In genomic region chr1:89900791-89901708, GRCh38 we compare ENCODE assay signal across 20 cellular contexts.
DNase-seq lines count a peak whose midpoint lies in the region; ATAC-seq, FAIRE-seq and TF ChIP-seq lines count a peak whose summit lies in the region.
"Had no signal": no experiment of that assay in that cellular context is flagged by ENCODE, and none has a peak within 500 bp of the region (broad histone marks: within the 10 kb centered on the region; RNA-seq: fewer than 3 reads in every experiment).

No MANE protein-coding gene starts in this region.

- peaks cover 56% of the 10 kb centered on the region for H3K4me1 Mint-ChIP-seq in activated T-cell treated with anti-CD3 and anti-CD28 coated beads, Interleukin-2, amount 50 U/mL, for 24 hours (ENCODE audit: low read depth)
- H3K4me1 Mint-ChIP-seq in endodermal cell, result peaks cover 34% of the 10 kb centered on the region

- no peaks in the 10 kb centered on the region for H3K36me3 ChIP-seq in Loucy (ENCODE audit: insufficient read depth, low read length)
- H3K36me3 ChIP-seq in endodermal cell (ENCODE audit: control insufficient read depth, insufficient read depth, low read length), result no peaks in the 10 kb centered on the region
- no peaks in the 10 kb centered on the region for H3K36me3 ChIP-seq in small intestine (ENCODE audit: control insufficient read depth in 2 of 2, insufficient read depth in 2 of 2, low read length in 2 of 2)
- H3K36me3 ChIP-seq: adrenal gland, sigmoid colon had no signal

- peak overlapping the region; percentile 32 for H3K27ac Mint-ChIP-seq in activated T-cell treated with anti-CD3 and anti-CD28 coated beads, Interleukin-2, amount 50 U/mL, for 24 hours
- H3K27ac Mint-ChIP-seq in endodermal cell, result peak overlapping the region; percentile 50
- H3K27ac Mint-ChIP-seq: activated CD4-positive, alpha-beta memory T cell treated with anti-CD3 and anti-CD28 coated beads, Interleukin-2, amount 10 ng/mL, durations not matched to agents 7 days and 5 days had no signal

- H3K79me2 ChIP-seq in Loucy (ENCODE audit: insufficient read depth, low read length), result peaks cover 97% of the 10 kb centered on the region

- intact Hi-C loops in sciatic nerve (cut with DNase I), result no loop called here

- no peaks in the 10 kb centered on the region for H3K27me3 ChIP-seq in Loucy (ENCODE audit: insufficient read depth, low read length, poor library complexity, severe bottlenecking)
- H3K27me3 ChIP-seq in endodermal cell (ENCODE audit: control insufficient read depth, insufficient read depth, low read length, poor library complexity, severe bottlenecking), result no peaks in the 10 kb centered on the region
- no peaks in the 10 kb centered on the region for H3K27me3 ChIP-seq in small intestine (ENCODE audit: control insufficient read depth in 2 of 2, insufficient read depth in 2 of 2, low read length in 2 of 2)
- H3K27me3 ChIP-seq: adrenal gland, sigmoid colon had no signal

- no peak overlapping the region for H2AFZ ChIP-seq in Loucy (ENCODE audit: low read length)

- H3K27me3 Mint-ChIP-seq in activated T-cell treated with anti-CD3 and anti-CD28 coated beads, Interleukin-2, amount 50 U/mL, for 24 hours, result no peaks in the 10 kb centered on the region
- H3K27me3 Mint-ChIP-seq in endodermal cell (ENCODE audit: insufficient read depth), result no peaks in the 10 kb centered on the region
- H3K27me3 Mint-ChIP-seq: activated CD4-positive, alpha-beta memory T cell treated with anti-CD3 and anti-CD28 coated beads, Interleukin-2, amount 10 ng/mL, durations not matched to agents 7 days and 5 days had no signal

- H3K27ac ChIP-seq in endodermal cell (ENCODE audit: low read depth, low read length) (no peak overlapping the region), small intestine (ENCODE audit: low read depth in 1 of 2, low read length in 1 of 2) (no peak overlapping the region)
- H3K27ac ChIP-seq: adrenal gland, sigmoid colon had no signal

- FAIRE-seq in small intestine (lab: Jason Lieb, UNC), result no peak
- FAIRE-seq: colon had no signal

- no peak for TF ChIP-seq CTCF in Loucy (conservative IDR thresholded peaks at IDR 0.05; ENCODE audit: low read length)
- no peak for TF ChIP-seq CTCF in endodermal cell (conservative IDR thresholded peaks at IDR 0.05)

- WGBS in endodermal cell (ENCODE audit: insufficient coverage in 1 of 2, insufficient read length in 1 of 2), 2 experiments, result 86 to 91% methylated on average over 5 to 6 of the region's 6 CpGs
- WGBS in small intestine, 3 donors, result 65 to 81% (median 74%) methylated on average over 6 of the region's 6 CpGs

- no peaks in the 10 kb centered on the region for H3K9me2 ChIP-seq in Loucy (replicated peaks; ENCODE audit: low read depth, low read length)

- peak overlapping the region; percentile 34 for H3K4me2 ChIP-seq in Loucy (ENCODE audit: low read depth, low read length, poor library complexity, severe bottlenecking)

- H4K20me1 ChIP-seq in Loucy (ENCODE audit: insufficient read depth, low read length, poor library complexity, severe bottlenecking), result peaks cover 9% of the 10 kb centered on the region

- H3K4me1 ChIP-seq in Loucy (ENCODE audit: insufficient read depth, low read length, poor library complexity, severe bottlenecking) (peaks cover 85% of the 10 kb centered on the region), endodermal cell (ENCODE audit: control insufficient read depth, insufficient read depth, low read length) (peaks cover 9% of the 10 kb centered on the region), small intestine (ENCODE audit: control insufficient read depth in 2 of 2, insufficient read depth in 1 of 2, low read depth in 1 of 2, low read length in 1 of 2) (peaks cover 4 to 6% of the 10 kb centered on the region in 2 donors)

- no peak overlapping the region for H3K9ac ChIP-seq in Loucy (ENCODE audit: low read depth, low read length, poor library complexity, severe bottlenecking)
- no peak overlapping the region for H3K9ac ChIP-seq in endodermal cell (ENCODE audit: extremely low read depth, low read length, poor library complexity, severe bottlenecking)

- no peaks in the 10 kb centered on the region for H3K9me3 ChIP-seq in Loucy (ENCODE audit: insufficient read depth, low read depth, low read length)
- no peaks in the 10 kb centered on the region for H3K9me3 ChIP-seq in endodermal cell (ENCODE audit: control insufficient read depth, low read length)
- no peaks in the 10 kb centered on the region for H3K9me3 ChIP-seq in small intestine (ENCODE audit: control insufficient read depth, low read depth)
- H3K9me3 ChIP-seq: adrenal gland, sigmoid colon had no signal

- ATAC-seq in sciatic nerve, result no peak
- ATAC-seq: left cardiac atrium had no signal

- H3K4me3 ChIP-seq in Loucy (ENCODE audit: low read length, poor library complexity, severe bottlenecking), result no peak overlapping the region
- H3K4me3 ChIP-seq in endodermal cell (ENCODE audit: low read length), result no peak overlapping the region
- no peak overlapping the region for H3K4me3 ChIP-seq in small intestine (ENCODE audit: low read depth in 1 of 2, low read length in 2 of 2)
- H3K4me3 ChIP-seq: adrenal gland, sigmoid colon had no signal

- peaks cover 52% of the 10 kb centered on the region for H3K36me3 Mint-ChIP-seq in activated T-cell treated with anti-CD3 and anti-CD28 coated beads, Interleukin-2, amount 50 U/mL, for 24 hours (ENCODE audit: low read depth)
- no peaks in the 10 kb centered on the region for H3K36me3 Mint-ChIP-seq in endodermal cell (ENCODE audit: low read depth)

- peaks cover 10% of the 10 kb centered on the region for H3F3A ChIP-seq in Loucy (ENCODE audit: low read depth)

- H3K4me3 Mint-ChIP-seq in activated T-cell treated with anti-CD3 and anti-CD28 coated beads, Interleukin-2, amount 50 U/mL, for 24 hours, result no peak overlapping the region
- no peak overlapping the region for H3K4me3 Mint-ChIP-seq in endodermal cell
- H3K4me3 Mint-ChIP-seq: activated CD4-positive, alpha-beta memory T cell treated with anti-CD3 and anti-CD28 coated beads, Interleukin-2, amount 10 ng/mL, durations not matched to agents 7 days and 5 days; nephron had no signal

- no peak for DNase-seq in activated T-cell treated with anti-CD3 and anti-CD28 coated beads, Interleukin-2, amount 50 U/mL, for 24 hours
- DNase-seq in activated T-cell treated with anti-CD3 and anti-CD28 coated beads, Interleukin-2, amount 50 U/mL, for 48 hours, result no peak
- DNase-seq in endodermal cell (no peak), small intestine (peak; percentile 30), SIG-M5 (lab: John Stamatoyannopoulos, UW) (no peak), NCI-H1694 treated with DMSO at 0.1 percent for 48 hours (lab: John Stamatoyannopoulos, UW) (no peak), sciatic nerve (ENCODE audit: low spot score) (no peak)
- DNase-seq: activated CD4-positive, alpha-beta memory T cell treated with anti-CD3 and anti-CD28 coated beads, Interleukin-2, amount 10 ng/mL, durations not matched to agents 7 days and 5 days; activated gamma-delta T cell treated with Interleukin-2 at 50 U/mL for 16 hours; activated T-cell treated with anti-CD3 and anti-CD28 coated beads for 4 hours; adrenal gland; glutamatergic neuron; left cardiac atrium; midbrain; NCI-H1930; sigmoid colon; T-helper 2 cell had no signal

- H3K9me3 Mint-ChIP-seq in activated T-cell treated with anti-CD3 and anti-CD28 coated beads, Interleukin-2, amount 50 U/mL, for 24 hours, result no peaks in the 10 kb centered on the region
- H3K9me3 Mint-ChIP-seq in endodermal cell, result no peaks in the 10 kb centered on the region
- H3K9me3 Mint-ChIP-seq: activated CD4-positive, alpha-beta memory T cell treated with anti-CD3 and anti-CD28 coated beads, Interleukin-2, amount 10 ng/mL, durations not matched to agents 7 days and 5 days; nephron had no signal
